In the genomic region with DNA sequence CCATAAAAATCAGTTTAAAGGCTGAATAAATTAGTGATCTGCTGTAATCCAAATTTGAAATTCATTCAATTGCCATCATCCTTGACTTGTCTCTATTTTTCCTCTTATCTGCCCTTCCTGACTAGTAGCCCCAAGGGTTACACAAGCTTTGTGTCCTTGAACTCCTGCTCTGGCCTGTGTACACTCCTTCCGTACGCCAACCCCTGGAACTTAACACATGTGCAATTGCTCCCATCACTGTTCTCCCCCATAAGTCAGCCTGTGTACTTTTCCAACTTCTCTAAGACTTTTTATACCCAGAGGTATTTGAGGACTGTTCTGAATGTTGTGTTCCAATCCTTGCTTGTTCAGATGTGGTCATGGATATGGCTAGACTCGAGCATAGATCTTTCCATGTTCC, we compare ENCODE assay signal across 21 cellular contexts.
DNase-seq lines count a peak whose midpoint lies in the region; ATAC-seq, FAIRE-seq and TF ChIP-seq lines count a peak whose summit lies in the region.
"Had no signal": no experiment of that assay in that cellular context is flagged by ENCODE, and none has a peak within 500 bp of the region (broad histone marks: within the 10 kb centered on the region; RNA-seq: fewer than 3 reads in every experiment).

No MANE protein-coding gene starts in this region.

- ATAC-seq in Right ventricle myocardium inferior (peak; percentile 77), right lobe of liver (peak in 3 of 4 donors; percentile 62 to 75 (median 67)), mucosa of descending colon (no peak)
- ATAC-seq: A549, K562 had no signal

- H2BK5ac ChIP-seq in H1 (ENCODE audit: low read depth, low read length) = no peak overlapping the region

- no peaks in the 10 kb centered on the region for H3K4me1 ChIP-seq in left ventricle myocardium inferior
- no peaks in the 10 kb centered on the region; a peak in 1 of 7 replicates for H3K4me1 ChIP-seq in H1 (replicated peaks in 1 of 4; ENCODE audit: control insufficient read depth in 3 of 4, insufficient read depth in 4 of 4, low read length in 3 of 4)
- H3K4me1 ChIP-seq in right lobe of liver = peaks cover 0 to 8% (median 0%) of the 10 kb centered on the region in 4 donors
- H3K4me1 ChIP-seq in mucosa of descending colon (ENCODE audit: low read depth) = no peaks in the 10 kb centered on the region
- no peaks in the 10 kb centered on the region for H3K4me1 ChIP-seq in GM23248 (ENCODE audit: insufficient read depth)
- H3K4me1 ChIP-seq: A549, BLaER1 had no signal

- no peaks in the 10 kb centered on the region for H3K79me2 ChIP-seq in H1 (ENCODE audit: control insufficient read depth in 1 of 2, insufficient read depth in 2 of 2, low read length in 2 of 2)
- H3K79me2 ChIP-seq in GM23248 (ENCODE audit: insufficient read depth) = no peaks in the 10 kb centered on the region

- H3K56ac ChIP-seq in H1 (replicated peaks; ENCODE audit: insufficient read length, low read depth, low read length) = no peak overlapping the region

- in situ Hi-C loops in GM23248 (cut with MboI) = no loop called here

- H2AK5ac ChIP-seq in H1 (ENCODE audit: low read depth, low read length) = no peak overlapping the region

- TF ChIP-seq RAD21 in H1 (IDR thresholded peaks at IDR 0.05 in 1 of 2, conservative IDR thresholded peaks at IDR 0.05 in 1 of 2; ENCODE audit: low read depth in 2 of 2, low read length in 2 of 2) = no peak

- TF ChIP-seq EP300 in H1 (IDR thresholded peaks at IDR 0.05; ENCODE audit: borderline replicate concordance in 1 of 2, low read depth in 2 of 2, low read length in 2 of 2) = no peak

- H3K4me3 ChIP-seq in left ventricle myocardium inferior (no peak overlapping the region), H1 (ENCODE audit: extremely low read depth in 1 of 4, insufficient read depth in 2 of 4, low read depth in 3 of 4, low read length in 4 of 4) (no peak overlapping the region), right lobe of liver (no peak overlapping the region), mucosa of descending colon (no peak overlapping the region), GM23248 (no peak overlapping the region)
- H3K4me3 ChIP-seq: A549, BLaER1, K562 had no signal

- no peak for FAIRE-seq in H1 (lab: Jason Lieb, UNC)
- FAIRE-seq: A549, GM12892, GM18507, K562 had no signal

- peak overlapping the region; percentile 10 for H3K14ac ChIP-seq in H1 (ENCODE audit: insufficient read length)

- H3K23ac ChIP-seq in H1 (ENCODE audit: insufficient read length) = no peak overlapping the region

- H3K27ac ChIP-seq in left ventricle myocardium inferior (replicated peaks) = no peak overlapping the region
- no peak overlapping the region for H3K27ac ChIP-seq in H1 (ENCODE audit: low read depth, low read length)
- no peak overlapping the region for H3K27ac ChIP-seq in right lobe of liver
- H3K27ac ChIP-seq in GM23248 = no peak overlapping the region
- H3K27ac ChIP-seq: 22Rv1, A549, BLaER1 had no signal

- no peak overlapping the region for H2BK20ac ChIP-seq in H1 (ENCODE audit: low read length)

- no peak overlapping the region for H2BK12ac ChIP-seq in H1 (ENCODE audit: low read depth, low read length)

- TF ChIP-seq POLR2A in H1 (IDR thresholded peaks at IDR 0.05; ENCODE audit: control extremely low read depth in 1 of 2, low read depth in 2 of 2, low read length in 2 of 2) (no peak), right lobe of liver (IDR thresholded peaks at IDR 0.05) (no peak)

- H3K27me3 ChIP-seq in left ventricle myocardium inferior (ENCODE audit: low read depth) = no peaks in the 10 kb centered on the region
- H3K27me3 ChIP-seq in H1 (replicated peaks in 1 of 4; ENCODE audit: control insufficient read depth in 3 of 4, extremely low read depth in 1 of 4, insufficient read depth in 3 of 4, low read length in 3 of 4) = no peaks in the 10 kb centered on the region
- H3K27me3 ChIP-seq in right lobe of liver = no peaks in the 10 kb centered on the region
- peaks cover 17% of the 10 kb centered on the region for H3K27me3 ChIP-seq in GM23248 (replicated peaks; ENCODE audit: insufficient read depth)
- H3K27me3 ChIP-seq: BLaER1 had no signal

- intact Hi-C loops in Right ventricle myocardium inferior (cut with DNase I) (no loop called here), left ventricle myocardium inferior (cut with micrococcal nuclease) (no loop called here), right lobe of liver (cut with DNase I) (no loop called here), mucosa of descending colon (cut with DNase I, micrococcal nuclease) (no loop called here)

- DNase-seq in Right ventricle myocardium inferior (ENCODE audit: missing footprints) (no peak), left ventricle myocardium inferior (no peak), HuH-7.5 (ENCODE audit: low spot score) (peak; percentile 61), H1 (ENCODE audit: low read depth in 1 of 2, low spot score in 2 of 2) (no peak), right lobe of liver (no peak), mucosa of descending colon (no peak), GM23248 (no peak), HCEC 1CT (no peak)
- DNase-seq: CD4-positive, alpha-beta memory T cell; DMS153; DMS79; GDM1; GOT3; H9; IMR-90 had no signal

- H3K36me3 ChIP-seq in left ventricle myocardium inferior (no peaks in the 10 kb centered on the region), H1 (ENCODE audit: control insufficient read depth in 2 of 4, insufficient read depth in 4 of 4, low read length in 3 of 4) (no peaks in the 10 kb centered on the region), right lobe of liver (no peaks in the 10 kb centered on the region), mucosa of descending colon (ENCODE audit: low read depth) (no peaks in the 10 kb centered on the region), GM23248 (ENCODE audit: low read depth) (no peaks in the 10 kb centered on the region)
- H3K36me3 ChIP-seq: BLaER1 had no signal

- H2AFZ ChIP-seq in H1 (ENCODE audit: low read length) (no peak overlapping the region), GM23248 (no peak overlapping the region)

- no peaks in the 10 kb centered on the region for H3K9me3 ChIP-seq in left ventricle myocardium inferior (replicated peaks)
- H3K9me3 ChIP-seq in H1 (ENCODE audit: insufficient read depth in 2 of 2, low read depth in 1 of 2, low read length in 1 of 2) = no peaks in the 10 kb centered on the region
- H3K9me3 ChIP-seq in right lobe of liver = no peaks in the 10 kb centered on the region
- H3K9me3 ChIP-seq in mucosa of descending colon = no peaks in the 10 kb centered on the region
- H3K9me3 ChIP-seq in GM23248 (ENCODE audit: low read depth) = no peaks in the 10 kb centered on the region
- H3K9me3 ChIP-seq: A549, BLaER1 had no signal

- H4K20me1 ChIP-seq in H1 (replicated peaks in 1 of 2; ENCODE audit: control insufficient read depth in 1 of 2, insufficient read depth in 2 of 2, low read length in 2 of 2) = no peaks in the 10 kb centered on the region
- no peaks in the 10 kb centered on the region for H4K20me1 ChIP-seq in GM23248 (ENCODE audit: insufficient read depth)
- H4K20me1 ChIP-seq: BLaER1 had no signal

- no peaks in the 10 kb centered on the region for H3F3A ChIP-seq in GM23248 (ENCODE audit: insufficient read depth)

- H3K9ac ChIP-seq in H1 (replicated peaks in 1 of 4; ENCODE audit: extremely low read depth in 1 of 4, low read depth in 3 of 4, low read length in 3 of 4) = no peak overlapping the region
- H3K9ac ChIP-seq in GM23248 = no peak overlapping the region
- H3K9ac ChIP-seq: BLaER1 had no signal

- no peak overlapping the region for H2BK120ac ChIP-seq in H1 (replicated peaks; ENCODE audit: low read depth, low read length)

- no peak overlapping the region for H3K18ac ChIP-seq in H1 (ENCODE audit: extremely low read depth, low read length)

- 96% methylated on average over 3 of the region's 3 CpGs; no CpG with 5 or more reads in 1 of the 2 experiments for WGBS in H1 (ENCODE audit: extremely low coverage in 1 of 2, insufficient coverage in 1 of 2, insufficient read length in 1 of 2, insufficient replicate concordance in 2 of 2, low coverage in 1 of 2, low lambda C conversion rate in 2 of 2, missing lambda C conversion rate in 1 of 2), 2 experiments
- 43% methylated on average over 3 of the region's 3 CpGs for WGBS in right lobe of liver (ENCODE audit: insufficient coverage, low coverage, low lambda C conversion rate, missing lambda C conversion rate)
- WGBS in GM23248 (ENCODE audit: low coverage in 1 of 2, low lambda C conversion rate in 2 of 2, missing lambda C conversion rate in 2 of 2), 2 experiments = 33 to 44% methylated on average over 3 of the region's 3 CpGs

- no peak overlapping the region for H3K4ac ChIP-seq in H1 (replicated peaks; ENCODE audit: insufficient read length, low read depth, low read length)

- H3K9me2 ChIP-seq in GM23248 (ENCODE audit: insufficient read depth) = no peaks in the 10 kb centered on the region

- H4K5ac ChIP-seq in H1 (ENCODE audit: insufficient read length, low read depth, low read length) = no peak overlapping the region

- TF ChIP-seq CTCF in left ventricle myocardium inferior (IDR thresholded peaks at IDR 0.05; ENCODE audit: borderline replicate concordance) (no peak), H1 (IDR thresholded peaks at IDR 0.05; ENCODE audit: control extremely low read depth in 1 of 3, insufficient read depth in 1 of 3, low read depth in 1 of 3, low read length in 3 of 3) (no peak), right lobe of liver (IDR thresholded peaks at IDR 0.05) (no peak), mucosa of descending colon (IDR thresholded peaks at IDR 0.05) (no peak)

- POLR2A ChIA-PET in H1 (lab: Charles Lee; ENCODE audit: partially characterized antibody) = no interaction called here

- no peak overlapping the region for H2BK15ac ChIP-seq in H1 (ENCODE audit: low read length)

- H3K79me1 ChIP-seq in H1 (ENCODE audit: low read depth, low read length) = no peaks in the 10 kb centered on the region

- H3K4me2 ChIP-seq in H1 (ENCODE audit: insufficient read depth in 1 of 2, low read depth in 2 of 2, low read length in 2 of 2) = no peak overlapping the region
- H3K4me2 ChIP-seq in GM23248 (ENCODE audit: unreplicated experiment) = no peak overlapping the region
- H3K4me2 ChIP-seq: A549, BLaER1 had no signal

- no peak overlapping the region for H4K91ac ChIP-seq in H1 (replicated peaks; ENCODE audit: insufficient read length, low read length)

- CTCF ChIA-PET in H1 (lab: Charles Lee; ENCODE audit: partially characterized antibody) = interaction anchor here (1.5 to 2.6 kb wide), 2 partner anchors 12 to 15 kb away, joined by 3 to 12 read pairs; no protein-coding TSS in a partner anchor

- no peak overlapping the region for H4K8ac ChIP-seq in H1 (ENCODE audit: extremely low read depth, insufficient read depth, low read length)

- no peaks in the 10 kb centered on the region for H3K23me2 ChIP-seq in H1 (ENCODE audit: low read depth, low read length)

TF ChIP-seq in H1, 55 proteins besides CTCF, POLR2A, EP300 and RAD21 (continues in another document):
- TF ChIP-seq, protein P1, sequence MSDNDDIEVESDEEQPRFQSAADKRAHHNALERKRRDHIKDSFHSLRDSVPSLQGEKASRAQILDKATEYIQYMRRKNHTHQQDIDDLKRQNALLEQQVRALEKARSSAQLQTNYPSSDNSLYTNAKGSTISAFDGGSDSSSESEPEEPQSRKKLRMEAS (IDR thresholded peaks at IDR 0.05) = no peak
- TF ChIP-seq KDM4A (IDR thresholded peaks at IDR 0.05; ENCODE audit: low read depth, low read length, severe bottlenecking) (no peak), JUN (IDR thresholded peaks at IDR 0.05; ENCODE audit: low read depth, low read length) (no peak), RBBP5 (IDR thresholded peaks at IDR 0.05; ENCODE audit: borderline replicate concordance, low read depth, low read length) (no peak), BRCA1 (IDR thresholded peaks at IDR 0.05; ENCODE audit: low read depth, low read length) (no peak)
